9 cellular contexts compared by ENCODE assay signal in genomic region chr13:27954406-27954851, GRCh38. TPM values are rescaled to one million over a fixed set of nuclear protein-coding genes. Genes with fewer than 3 reads are reported as not detected.
DNase-seq lines count a peak whose midpoint lies in the region; ATAC-seq and TF ChIP-seq lines count a peak whose summit lies in the region.
"Had no signal": no experiment of that assay in that cellular context is flagged by ENCODE, and none has a peak within 500 bp of the region (broad histone marks: within the 10 kb centered on the region; RNA-seq: fewer than 3 reads in every experiment).

No MANE protein-coding gene starts in this region.

- intact Hi-C loops in posterior vena cava (cut with DNase I) = no loop called here

- H3K36me3 ChIP-seq in RWPE2 (ENCODE audit: low read depth) (no peaks in the 10 kb centered on the region), gastroesophageal sphincter (no peaks in the 10 kb centered on the region)

- H3K4me1 ChIP-seq in RWPE2 (ENCODE audit: insufficient read depth, poor library complexity, severe bottlenecking) (no peaks in the 10 kb centered on the region), gastroesophageal sphincter (peaks cover 0 to 20% (median 11%) of the 10 kb centered on the region in 3 donors)

- 5% methylated on average over 15 of the region's 56 CpGs; no CpG with 5 or more reads in 1 of the 2 donors for WGBS in gastroesophageal sphincter (ENCODE audit: low coverage in 1 of 2), 2 donors

- H3K9me3 ChIP-seq in RWPE2 (ENCODE audit: severe bottlenecking) (no peaks in the 10 kb centered on the region), gastroesophageal sphincter (no peaks in the 10 kb centered on the region)

- H3K27ac ChIP-seq in RWPE2 (ENCODE audit: poor library complexity, severe bottlenecking) (no peak overlapping the region), gastroesophageal sphincter (no peak overlapping the region), caudate nucleus (ENCODE audit: low read depth, low read length) (no peak overlapping the region)

- TF ChIP-seq CTCF in RWPE2 (IDR thresholded peaks at IDR 0.05; ENCODE audit: poor library complexity, severe bottlenecking) = no peak
- TF ChIP-seq CTCF in gastroesophageal sphincter (IDR thresholded peaks at IDR 0.05) = no peak

- peak overlapping the region; percentile 25 for H3K4me3 ChIP-seq in RWPE2 (ENCODE audit: severe bottlenecking)
- peak overlapping the region in 1 of 2 donors; percentile 49 for H3K4me3 ChIP-seq in gastroesophageal sphincter

- TF ChIP-seq POLR2A in gastroesophageal sphincter (IDR thresholded peaks at IDR 0.05) = no peak

- ATAC-seq in GM21825 (IDR thresholded peaks at IDR 0.05; ENCODE audit: unreplicated experiment) (peak; percentile 31), RWPE2 (ENCODE audit: low read depth) (peak; percentile 63), gastroesophageal sphincter (peak; percentile 50)

- TF ChIP-seq EP300 in gastroesophageal sphincter (IDR thresholded peaks at IDR 0.05) = no peak

- peaks cover 85% of the 10 kb centered on the region for H3K27me3 ChIP-seq in RWPE2 (ENCODE audit: insufficient read depth, poor library complexity, severe bottlenecking)
- H3K27me3 ChIP-seq in gastroesophageal sphincter = peaks cover 94% of the 10 kb centered on the region

- peak; percentile 46 for DNase-seq in EL
- no peak for DNase-seq in RWPE2 (ENCODE audit: low spot score)
- peak; percentile 80 for DNase-seq in posterior vena cava (ENCODE audit: low spot score)
- DNase-seq in caudate nucleus (lab: John Stamatoyannopoulos, UW) = no peak
- no peak for DNase-seq in NCI-H446 treated with DMSO at 0.1 percent for 48 hours (lab: John Stamatoyannopoulos, UW)
- DNase-seq in NCI-H146 treated with DMSO at 0.1 percent for 48 hours (lab: John Stamatoyannopoulos, UW; ENCODE audit: unreplicated experiment) = no peak

RNA-seq across cellular contexts. Expression of gene CDX2, which starts 14.7 kb away (rescaled TPM):
- not detected for total RNA-seq in gastroesophageal sphincter
- total RNA-seq in posterior vena cava = not detected
- total RNA-seq: M059J had no signal

RNA-seq across cellular contexts. Expression of gene URAD, which starts 34.1 kb away (rescaled TPM):
- total RNA-seq in gastroesophageal sphincter (not detected), posterior vena cava (not detected)
- total RNA-seq: M059J had no signal

RNA-seq across cellular contexts. Expression of gene PDX1, which starts 34.6 kb away (rescaled TPM):
- total RNA-seq in gastroesophageal sphincter (not detected), posterior vena cava (not detected)
- total RNA-seq: M059J had no signal

Comparison
In these comparisons a context has a peak if more than half of its experiments do, and no peak if none do; other contexts are left out.
1. DNase-seq: peak in EL (single experiment) and posterior vena cava (single experiment); none in RWPE2 (single experiment), caudate nucleus (0 of 61), NCI-H446 treated with DMSO at 0.1 percent for 48 hours (single experiment) and NCI-H146 treated with DMSO at 0.1 percent for 48 hours (single experiment).
2. Peak in every context shown above with its lines, with median percentiles within 50 percentile points of each other: ATAC-seq.